Comparison of ENCODE assay signal across 28 cellular contexts in the genomic region with DNA sequence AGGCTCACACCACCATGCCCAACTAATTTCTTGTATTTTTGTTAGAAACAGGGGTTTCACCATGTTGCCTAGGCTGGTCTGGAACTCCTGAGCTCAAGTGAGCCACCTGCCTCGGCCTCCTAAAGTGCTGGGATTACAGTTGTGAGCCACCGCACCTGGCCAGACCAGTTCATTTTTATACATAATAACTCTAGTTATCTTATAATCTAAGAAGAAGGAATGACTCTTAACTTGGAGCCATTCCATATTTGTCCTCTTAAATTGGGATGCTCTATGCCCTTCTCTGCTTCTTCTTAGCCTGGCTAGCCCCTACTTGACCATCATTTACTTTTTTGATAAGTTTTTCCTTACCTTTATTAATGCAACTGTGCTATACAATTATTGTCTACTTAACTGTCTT. TPM values are rescaled to one million over a fixed set of nuclear protein-coding genes. Genes with fewer than 3 reads are reported as not detected.
"Had no signal": no experiment of that assay in that cellular context is flagged by ENCODE, and none has a peak within 500 bp of the region (broad histone marks: within the 10 kb centered on the region; RNA-seq: fewer than 3 reads in every experiment).

No MANE protein-coding gene starts in this region.

- H3K4me3 ChIP-seq: colonic mucosa, coronary artery, dorsolateral prefrontal cortex, esophagus muscularis mucosa, esophagus squamous epithelium, gastrocnemius medialis, gastroesophageal sphincter, heart left ventricle, heart right ventricle had no signal

- H3K27me3 ChIP-seq: colonic mucosa, esophagus squamous epithelium, foreskin keratinocyte, gastrocnemius medialis, gastroesophageal sphincter, heart left ventricle, heart right ventricle had no signal

- H3K27me3 Mint-ChIP-seq: dendritic cell treated with granulocyte-macrophage colony-stimulating factor and Interleukin-4, amounts not matched to agents 40 ng/mL and 50 ng/mL, for 4 days; effector memory CD8-positive, alpha-beta T cell had no signal

- H3K27ac Mint-ChIP-seq: dendritic cell treated with granulocyte-macrophage colony-stimulating factor and Interleukin-4, amounts not matched to agents 40 ng/mL and 50 ng/mL, for 4 days; effector memory CD8-positive, alpha-beta T cell; endodermal cell had no signal

- H3K4me1 ChIP-seq: colonic mucosa, esophagus muscularis mucosa, esophagus squamous epithelium, gastroesophageal sphincter had no signal

- H3K27ac ChIP-seq: colonic mucosa, coronary artery, dorsolateral prefrontal cortex, epithelial cell of prostate, esophagus muscularis mucosa, esophagus squamous epithelium, foreskin keratinocyte, gastrocnemius medialis, gastroesophageal sphincter, heart left ventricle, heart right ventricle had no signal

- ATAC-seq: effector memory CD8-positive, alpha-beta T cell; esophagus mucosa; foreskin keratinocyte; gastrocnemius medialis; gastroesophageal sphincter; heart left ventricle; heart right ventricle had no signal

- DNase-seq: colonic mucosa; cortex of kidney; dermis blood vessel endothelial cell; dorsolateral prefrontal cortex; effector CD4-positive, alpha-beta T cell; effector CD8-positive, alpha-beta T cell; effector memory CD4-positive, alpha-beta T cell; effector memory CD8-positive, alpha-beta T cell; endodermal cell; erythroblast; esophagus squamous epithelium; foreskin fibroblast; foreskin keratinocyte; foreskin melanocyte; gastrocnemius medialis; glutamatergic neuron; head of caudate nucleus; heart left ventricle; heart right ventricle had no signal

- H3K36me3 ChIP-seq: colonic mucosa, esophagus muscularis mucosa, esophagus squamous epithelium, gastrocnemius medialis, gastroesophageal sphincter, heart left ventricle, heart right ventricle had no signal

- H3K9me3 ChIP-seq: colonic mucosa, gastrocnemius medialis had no signal

- H3K9me3 Mint-ChIP-seq: effector memory CD8-positive, alpha-beta T cell had no signal

- H3K4me3 Mint-ChIP-seq: dendritic cell treated with granulocyte-macrophage colony-stimulating factor and Interleukin-4, amounts not matched to agents 40 ng/mL and 50 ng/mL, for 4 days; effector memory CD8-positive, alpha-beta T cell; endodermal cell had no signal

RNA-seq across cellular contexts. Expression of a gene that starts 58.0 kb away (rescaled TPM):
- total RNA-seq: dermis microvascular lymphatic vessel endothelial cell, endothelial cell of umbilical vein, glomerular endothelial cell had no signal
